Comparison of ENCODE assay signal across 8 cellular contexts in genomic region chr3:48188266-48189201, GRCh38. TPM values are rescaled to one million over a fixed set of nuclear protein-coding genes. Genes with fewer than 3 reads are reported as not detected.
A peak's percentile ranks its signal among the peaks of the same experiment; 100 is the strongest.
DNase-seq lines count a peak whose midpoint lies in the region; ATAC-seq and TF ChIP-seq lines count a peak whose summit lies in the region.

TSS of gene CDC25A (minus strand) at chr3:48188417. CDS start at chr3:48187947, 470 bp downstream.

- POLR2A ChIA-PET in BJ (lab: Charles Lee): interaction anchor here (0.7 kb wide), 1 partner anchor 260 kb away, joined by 4 read pairs; no protein-coding TSS in a partner anchor

- H3K27ac ChIP-seq in coronary artery: peak within 1 kb of the TSS; percentile 15 to 35
- peak within 1 kb of the TSS; percentile 77 for H3K27ac ChIP-seq in layer of hippocampus (ENCODE audit: low read depth, low read length)

- peaks cover 28% of the 10 kb centered on the region for H3K36me3 Mint-ChIP-seq in activated CD4-positive, alpha-beta T cell treated with anti-CD3 and anti-CD28 coated beads, Interleukin-2, amount 10 ng/mL, durations not matched to agents 24 days and 14 days (ENCODE audit: low read depth)

- H3K4me3 Mint-ChIP-seq in activated CD4-positive, alpha-beta T cell treated with anti-CD3 and anti-CD28 coated beads, Interleukin-2, amount 10 ng/mL, durations not matched to agents 24 days and 14 days: peak within 1 kb of the TSS; percentile 93

- H3K27ac Mint-ChIP-seq in activated CD4-positive, alpha-beta T cell treated with anti-CD3 and anti-CD28 coated beads, Interleukin-2, amount 10 ng/mL, durations not matched to agents 24 days and 14 days: peak within 1 kb of the TSS; percentile 89

- peak within 1 kb of the TSS; percentile 58 for H3K4me3 ChIP-seq in BJ (ENCODE audit: low read depth, low read length)
- H3K4me3 ChIP-seq in coronary artery: peak within 1 kb of the TSS; percentile 88

- DNase-seq in BJ (ENCODE audit: low read depth): peak; percentile 95
- DNase-seq in NCI-H526 treated with DMSO at 0.1 percent for 48 hours (lab: John Stamatoyannopoulos, UW): peak; percentile 99
- peak; percentile 98 for DNase-seq in activated CD4-positive, alpha-beta T cell treated with anti-CD3 and anti-CD28 coated beads, Interleukin-2, amount 10 ng/mL, durations not matched to agents 24 days and 14 days
- DNase-seq in coronary artery (ENCODE audit: low spot score): peak; percentile 98
- peak; percentile 79 to 85 for DNase-seq in stimulated activated CD4-positive, alpha-beta T cell treated with anti-CD3 and anti-CD28 coated beads, Interleukin-1b, Interleukin-23, amount 100 ng/mL, for 4 hours (ENCODE audit: low read depth in 2 of 2)

- no peak for TF ChIP-seq CTCF in BJ (IDR thresholded peaks at IDR 0.05; ENCODE audit: insufficient read depth, low read depth, low read length)
- TF ChIP-seq CTCF in coronary artery (IDR thresholded peaks at IDR 0.05): no peak

- ATAC-seq in GM19324 (IDR thresholded peaks at IDR 0.05; ENCODE audit: low FRiP score, unreplicated experiment): peak; percentile 89
- ATAC-seq in HG03469 (IDR thresholded peaks at IDR 0.05; ENCODE audit: unreplicated experiment): peak; percentile 84

- CTCF ChIA-PET in BJ (lab: Yijun Ruan, JAX): interaction anchor here (1.1 to 4.5 kb wide), 3 partner anchors 14 to 248 kb away, joined by 4 to 22 read pairs (median 5); no protein-coding TSS in a partner anchor

- H3K36me3 ChIP-seq in BJ (ENCODE audit: control insufficient read depth, insufficient read depth, low read length): no peaks in the 10 kb centered on the region

- H3K9me3 Mint-ChIP-seq in activated CD4-positive, alpha-beta T cell treated with anti-CD3 and anti-CD28 coated beads, Interleukin-2, amount 10 ng/mL, durations not matched to agents 24 days and 14 days: no peaks in the 10 kb centered on the region

- peaks cover 22% of the 10 kb centered on the region for H3K4me1 Mint-ChIP-seq in activated CD4-positive, alpha-beta T cell treated with anti-CD3 and anti-CD28 coated beads, Interleukin-2, amount 10 ng/mL, durations not matched to agents 24 days and 14 days

- intact Hi-C loops in activated CD4-positive, alpha-beta T cell treated with anti-CD3 and anti-CD28 coated beads, Interleukin-2, amount 10 ng/mL, durations not matched to agents 24 days and 14 days (cut with micrococcal nuclease): loop anchor here (1.0 to 10.0 kb wide), 8 partner anchors 53 to 836 kb away; partner anchors contain the start of genes CCDC51, IMPDH2, NDUFAF3 and NME6

- no peaks in the 10 kb centered on the region for H3K27me3 ChIP-seq in BJ (ENCODE audit: control insufficient read depth, insufficient read depth, low read length)
- no peaks in the 10 kb centered on the region for H3K27me3 ChIP-seq in layer of hippocampus (ENCODE audit: control insufficient read depth, insufficient read depth, low read length)

- peaks cover 2% of the 10 kb centered on the region for H3K27me3 Mint-ChIP-seq in activated CD4-positive, alpha-beta T cell treated with anti-CD3 and anti-CD28 coated beads, Interleukin-2, amount 10 ng/mL, durations not matched to agents 24 days and 14 days

RNA-seq across cellular contexts. Expression of gene CDC25A, which starts in this region (rescaled TPM):
- polyA plus RNA-seq in BJ (2011; rRNA removed): 1.9 and 2.7 TPM in 2 replicates
- 3.4 and 3.6 TPM in 2 replicates for polyA minus RNA-seq in BJ (2011; rRNA and poly(A)+ RNA removed)
- 57.0 and 60.2 TPM in 2 replicates for total RNA-seq in activated CD4-positive, alpha-beta T cell treated with anti-CD3 and anti-CD28 coated beads, Interleukin-2, amount 10 ng/mL, durations not matched to agents 24 days and 14 days

Comparison
In these comparisons a context has a peak if more than half of its experiments do, and no peak if none do; other contexts are left out.
1. Peak in every context shown above with its lines: DNase-seq, ATAC-seq, H3K4me3 ChIP-seq and H3K27ac ChIP-seq.